In the genomic region with DNA sequence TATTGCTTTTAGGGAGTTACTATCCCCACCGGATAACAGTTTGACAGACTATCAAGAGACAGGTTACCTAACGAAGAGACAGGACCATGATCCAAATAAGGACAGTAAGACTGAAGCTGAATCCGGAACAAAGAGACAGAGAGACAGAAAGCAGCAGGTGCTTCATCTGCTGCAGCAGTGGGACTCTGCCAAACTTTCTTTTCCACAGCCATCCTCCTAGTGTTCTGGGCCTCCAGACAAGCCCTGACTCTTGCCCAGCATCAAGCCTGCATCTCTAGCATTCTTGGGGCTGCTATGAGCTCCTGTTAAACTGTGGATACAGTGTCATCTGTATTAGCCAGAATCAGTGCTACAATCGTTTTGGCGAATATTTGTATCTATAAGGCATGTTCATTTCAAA, we compare ENCODE assay signal across 30 cellular contexts.
"Had no signal": no experiment of that assay in that cellular context is flagged by ENCODE, and none has a peak within 500 bp of the region (broad histone marks: within the 10 kb centered on the region; RNA-seq: fewer than 3 reads in every experiment).

No MANE protein-coding gene starts in this region.

- H3K9me3 Mint-ChIP-seq: activated CD4-positive, alpha-beta memory T cell treated with anti-CD3 and anti-CD28 coated beads for 36 hours; activated naive CD4-positive, alpha-beta T cell treated with anti-CD3 and anti-CD28 coated beads, Interleukin-2, amount 50 U/mL, for 24 hours; activated naive CD8-positive, alpha-beta T cell treated with anti-CD3 and anti-CD28 coated beads, Interleukin-2, amount 10 ng/mL, durations not matched to agents 7 days and 5 days; activated T-cell treated with anti-CD3 and anti-CD28 coated beads, Interleukin-2, amount 50 U/mL, for 72 hours; activated T-helper 17 cell treated with anti-CD3 and anti-CD28 coated beads, Interleukin-2, amount 50 U/mL, for 72 hours had no signal

- H3K4me1 ChIP-seq: ascending aorta, SJCRH30 had no signal

- H3K27me3 ChIP-seq: ascending aorta, cardiac muscle cell, SJCRH30 had no signal

- H3K4me3 Mint-ChIP-seq: activated CD4-positive, alpha-beta memory T cell treated with anti-CD3 and anti-CD28 coated beads for 36 hours; activated naive CD4-positive, alpha-beta T cell treated with anti-CD3 and anti-CD28 coated beads, Interleukin-2, amount 50 U/mL, for 24 hours; activated naive CD8-positive, alpha-beta T cell treated with anti-CD3 and anti-CD28 coated beads, Interleukin-2, amount 10 ng/mL, durations not matched to agents 7 days and 5 days; activated T-cell treated with anti-CD3 and anti-CD28 coated beads, Interleukin-2, amount 50 U/mL, for 72 hours; activated T-helper 17 cell treated with anti-CD3 and anti-CD28 coated beads, Interleukin-2, amount 50 U/mL, for 72 hours; IgD-negative memory B cell had no signal

- H3K36me3 Mint-ChIP-seq: activated CD4-positive, alpha-beta memory T cell treated with anti-CD3 and anti-CD28 coated beads for 36 hours; activated naive CD4-positive, alpha-beta T cell treated with anti-CD3 and anti-CD28 coated beads, Interleukin-2, amount 50 U/mL, for 24 hours; activated naive CD8-positive, alpha-beta T cell treated with anti-CD3 and anti-CD28 coated beads, Interleukin-2, amount 10 ng/mL, durations not matched to agents 7 days and 5 days; IgD-negative memory B cell had no signal

- H3K27me3 Mint-ChIP-seq: activated CD4-positive, alpha-beta memory T cell treated with anti-CD3 and anti-CD28 coated beads for 36 hours; activated naive CD4-positive, alpha-beta T cell treated with anti-CD3 and anti-CD28 coated beads, Interleukin-2, amount 50 U/mL, for 24 hours; activated T-helper 17 cell treated with anti-CD3 and anti-CD28 coated beads, Interleukin-2, amount 50 U/mL, for 72 hours had no signal

- H3K27ac ChIP-seq: ascending aorta, cardiac muscle cell, SJCRH30, SK-N-MC had no signal

- H3K9me3 ChIP-seq: ascending aorta, SJCRH30 had no signal

- H3K4me3 ChIP-seq: ascending aorta, cardiac muscle cell, SJCRH30, SK-N-MC had no signal

- H3K27ac Mint-ChIP-seq: activated CD4-positive, alpha-beta memory T cell treated with anti-CD3 and anti-CD28 coated beads for 36 hours; activated naive CD8-positive, alpha-beta T cell treated with anti-CD3 and anti-CD28 coated beads, Interleukin-2, amount 10 ng/mL, durations not matched to agents 7 days and 5 days; activated T-cell treated with anti-CD3 and anti-CD28 coated beads, Interleukin-2, amount 50 U/mL, for 72 hours; activated T-helper 17 cell treated with anti-CD3 and anti-CD28 coated beads, Interleukin-2, amount 50 U/mL, for 72 hours; IgD-negative memory B cell had no signal

- H3K36me3 ChIP-seq: ascending aorta, cardiac muscle cell, SJCRH30 had no signal

- H3K4me1 Mint-ChIP-seq: activated naive CD8-positive, alpha-beta T cell treated with anti-CD3 and anti-CD28 coated beads, Interleukin-2, amount 10 ng/mL, durations not matched to agents 7 days and 5 days had no signal

- DNase-seq: activated CD4-positive, alpha-beta memory T cell treated with anti-CD3 and anti-CD28 coated beads for 36 hours; activated CD4-positive, alpha-beta T cell treated with anti-CD3 and anti-CD28 coated beads, Interleukin-2, amount 50 U/mL, for 1 hour; activated effector memory CD4-positive, alpha-beta T cell treated with anti-CD3 and anti-CD28 coated beads, Interleukin-2, amount 50 U/mL, for 16 hours; activated naive CD4-positive, alpha-beta T cell; activated naive CD8-positive, alpha-beta T cell treated with anti-CD3 and anti-CD28 coated beads, Interleukin-2, amount 10 ng/mL, durations not matched to agents 7 days and 5 days; activated T-cell treated with anti-CD3 and anti-CD28 coated beads, Interleukin-2, amount 50 U/mL, for 1 hour; activated T-cell treated with anti-CD3 and anti-CD28 coated beads, Interleukin-2, amount 50 U/mL, for 72 hours; amygdala; Karpas-422; KBM-7; NCI-H1105; NCI-H1417 treated with DMSO at 0.1 percent for 48 hours; NCI-H187 treated with DMSO at 0.1 percent for 48 hours; NCI-H2081; NCI-H2171 treated with DMSO at 0.1 percent for 48 hours; NCI-H2227 treated with DMSO at 0.1 percent for 48 hours; NCI-H446 treated with DMSO at 0.1 percent for 48 hours; NCI-H524; NCI-H69; NCI-H82; SHP77; SJCRH30; T1000 had no signal

- ATAC-seq: activated T-cell treated with anti-CD3 and anti-CD28 coated beads, Interleukin-2, amount 50 U/mL, for 72 hours; activated T-helper 17 cell treated with anti-CD3 and anti-CD28 coated beads, Interleukin-2, amount 50 U/mL, for 72 hours; Panc1 had no signal
